In the genomic region with DNA sequence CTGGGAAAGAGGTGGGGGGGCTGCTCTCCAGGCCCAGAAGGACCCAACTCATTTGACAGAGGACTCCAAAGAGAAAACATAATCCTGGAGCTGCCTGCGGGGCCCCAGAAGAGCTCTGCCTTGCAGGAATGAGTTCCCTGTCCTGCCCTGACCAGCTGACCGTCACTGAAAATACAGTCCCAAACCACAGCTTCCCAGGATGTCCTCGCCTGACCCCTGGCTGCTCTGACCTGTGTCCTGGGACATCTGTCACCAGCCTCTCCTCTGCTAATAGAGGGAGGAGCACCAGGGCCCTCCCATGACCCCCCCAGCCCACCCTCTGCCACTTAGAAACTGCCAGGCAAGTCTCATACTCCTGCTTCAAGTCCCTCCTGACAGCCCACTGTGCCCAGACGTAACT, we compare ENCODE assay signal across 18 cellular contexts. TPM values are rescaled to one million over a fixed set of nuclear protein-coding genes. Genes with fewer than 3 reads are reported as not detected.
DNase-seq lines count a peak whose midpoint lies in the region; ATAC-seq and TF ChIP-seq lines count a peak whose summit lies in the region.
"Had no signal": no experiment of that assay in that cellular context is flagged by ENCODE, and none has a peak within 500 bp of the region (broad histone marks: within the 10 kb centered on the region; RNA-seq: fewer than 3 reads in every experiment).

No MANE protein-coding gene starts in this region.

- H3K4me3 Mint-ChIP-seq in brain (peak overlapping the region in 1 of 5 experiments; percentile 44), neural crest cell (peak overlapping the region; percentile 59)

- H3K4me3 ChIP-seq in BLaER1 treated with 17β-estradiol and CSF1 and Interleukin-3, amounts not matched to agents 10 nM and 100 nM, result no peak overlapping the region
- no peak overlapping the region for H3K4me3 ChIP-seq in lower lobe of right lung
- H3K4me3 ChIP-seq: A549 had no signal

- peak; percentile 78 for ATAC-seq in left lobe of liver
- no peak for ATAC-seq in HG02852 (IDR thresholded peaks at IDR 0.05; ENCODE audit: unreplicated experiment)
- no peak for ATAC-seq in lower lobe of right lung
- no peak for ATAC-seq in HG02610 (IDR thresholded peaks at IDR 0.05; ENCODE audit: unreplicated experiment)

- H3K4me1 ChIP-seq in BLaER1 treated with 17β-estradiol and CSF1 and Interleukin-3, amounts not matched to agents 10 nM and 100 nM, result peaks cover 14 to 74% (median 57%) of the 10 kb centered on the region in 10 experiments
- no peaks in the 10 kb centered on the region for H3K4me1 ChIP-seq in lower lobe of right lung
- H3K4me1 ChIP-seq: A549 had no signal

- TF ChIP-seq CTCF in brain (conservative IDR thresholded peaks at IDR 0.05) (no peak), neural crest cell (conservative IDR thresholded peaks at IDR 0.05) (no peak), lower lobe of right lung (IDR thresholded peaks at IDR 0.05) (no peak)

- peaks cover 0 to 3% (median 0%) of the 10 kb centered on the region in 5 experiments for H3K9me3 Mint-ChIP-seq in brain
- peaks cover 3% of the 10 kb centered on the region for H3K9me3 Mint-ChIP-seq in neural crest cell

- H3K9me3 ChIP-seq in BLaER1 treated with 17β-estradiol and CSF1 and Interleukin-3, amounts not matched to agents 10 nM and 100 nM (replicated peaks in 1 of 11), result no peaks in the 10 kb centered on the region
- H3K9me3 ChIP-seq in lower lobe of right lung, result no peaks in the 10 kb centered on the region
- H3K9me3 ChIP-seq: A549 had no signal

- intact Hi-C loops in lower lobe of right lung (cut with DNase I), result no loop called here

- H3K27ac Mint-ChIP-seq in brain (peak overlapping the region in 3 of 5 experiments; percentile 72 to 88 (median 77)), neural crest cell (ENCODE audit: unreplicated experiment) (no peak overlapping the region)

- H3K4me2 ChIP-seq in BLaER1 treated with 17β-estradiol and CSF1 and Interleukin-3, amounts not matched to agents 10 nM and 100 nM, result peak overlapping the region in 8 of 11 experiments; percentile 3 to 94 (median 56); a peak in 10 of 22 replicates
- H3K4me2 ChIP-seq: A549 had no signal

- H3K4me1 Mint-ChIP-seq in brain (peaks cover 60% of the 10 kb centered on the region), neural crest cell (peaks cover 55% of the 10 kb centered on the region)

- H4K20me1 ChIP-seq in BLaER1 treated with 17β-estradiol and CSF1 and Interleukin-3, amounts not matched to agents 10 nM and 100 nM, result no peaks in the 10 kb centered on the region

- H3K36me3 ChIP-seq in BLaER1 treated with 17β-estradiol and CSF1 and Interleukin-3, amounts not matched to agents 10 nM and 100 nM, result no peaks in the 10 kb centered on the region
- H3K36me3 ChIP-seq in lower lobe of right lung, result no peaks in the 10 kb centered on the region

- peak overlapping the region in 4 of 11 experiments; percentile 2 to 88 (median 20); a peak in 6 of 22 replicates for H3K27ac ChIP-seq in BLaER1 treated with 17β-estradiol and CSF1 and Interleukin-3, amounts not matched to agents 10 nM and 100 nM
- no peak overlapping the region for H3K27ac ChIP-seq in lower lobe of right lung
- H3K27ac ChIP-seq: A549 had no signal

- peaks cover 8% of the 10 kb centered on the region for H3K27me3 Mint-ChIP-seq in brain
- no peaks in the 10 kb centered on the region for H3K27me3 Mint-ChIP-seq in neural crest cell (ENCODE audit: low read depth)

- H3K9ac ChIP-seq in BLaER1 treated with 17β-estradiol and CSF1 and Interleukin-3, amounts not matched to agents 10 nM and 100 nM, result peak overlapping the region in 1 of 11 experiments; percentile 46; a peak in 2 of 22 replicates

- 0 out of 22 replicates have a peak, but pooled peaks cover 0 to 3% (median 0%) of the 10 kb centered on the region in 11 experiments for H3K27me3 ChIP-seq in BLaER1 treated with 17β-estradiol and CSF1 and Interleukin-3, amounts not matched to agents 10 nM and 100 nM
- peaks cover 23% of the 10 kb centered on the region for H3K27me3 ChIP-seq in lower lobe of right lung (ENCODE audit: low read depth)

- no peaks in the 10 kb centered on the region for H3K36me3 Mint-ChIP-seq in brain
- H3K36me3 Mint-ChIP-seq in neural crest cell (ENCODE audit: low read depth), result peaks cover 5% of the 10 kb centered on the region

- DNase-seq in left lobe of liver (ENCODE audit: low spot score), result no peak
- DNase-seq in neural crest cell (ENCODE audit: low read depth, low spot score), result no peak
- no peak for DNase-seq in lower lobe of right lung
- no peak for DNase-seq in iPS-NIHi7 (ENCODE audit: extremely low spot score)
- DNase-seq: C1 segment of cervical spinal cord, DMS153, GOT3, IMR-90, Karpas-422, NCI-H1105, NCI-H1694 treated with DMSO at 0.1 percent for 48 hours, NCI-H226, NCI-H524 treated with DMSO at 0.1 percent for 48 hours had no signal

RNA-seq across cellular contexts. Expression of a gene that starts 9.8 kb away (rescaled TPM):
- 0.46 TPM for polyA plus RNA-seq in brain (ENCODE audit: insufficient read depth, low read depth, low replicate concordance)
- total RNA-seq in left lobe of liver, result 0.68 TPM
- 38.0 and 39.7 TPM in 2 replicates for total RNA-seq in neural crest cell
- total RNA-seq in lower lobe of right lung, result 0.95 TPM

RNA-seq across cellular contexts. Expression of a gene that starts 49.1 kb away (rescaled TPM):
- not detected for polyA plus RNA-seq in brain (ENCODE audit: insufficient read depth, low read depth, low replicate concordance)
- not detected for total RNA-seq in left lobe of liver
- not detected in 2 replicates for total RNA-seq in neural crest cell
- not detected for total RNA-seq in lower lobe of right lung
- polyA plus RNA-seq: A549 had no signal

Comparison
In these comparisons a context has a peak if more than half of its experiments do, and no peak if none do; other contexts are left out.
1. RNA of a gene that starts 9.8 kb away (total RNA-seq): 38.0 to 39.7 TPM in neural crest cell; 0.95 TPM in lower lobe of right lung (single experiment) and 0.68 TPM in left lobe of liver (single experiment); every median in the first group is over 10 times any median in the second.